In genomic region chr22:49377306-49377705, GRCh38 we compare ENCODE assay signal across 28 cellular contexts.
"Had no signal": no experiment of that assay in that cellular context is flagged by ENCODE, and none has a peak within 500 bp of the region (broad histone marks: within the 10 kb centered on the region; RNA-seq: fewer than 3 reads in every experiment).

No MANE protein-coding gene starts in this region.

- DNase-seq: activated CD4-positive, alpha-beta memory T cell treated with anti-CD3 and anti-CD28 coated beads for 36 hours; activated CD4-positive, alpha-beta T cell treated with anti-CD3 and anti-CD28 coated beads, Interleukin-2, amount 10 ng/mL, durations not matched to agents 24 days and 14 days; activated naive CD4-positive, alpha-beta T cell; activated T-cell treated with anti-CD3 and anti-CD28 coated beads for 4 hours; activated T-cell treated with anti-CD3 and anti-CD28 coated beads, Interleukin-2, amount 50 U/mL, for 72 hours; dermis blood vessel endothelial cell; effector CD4-positive, alpha-beta T cell; esophagus squamous epithelium; foreskin melanocyte; lower lobe of right lung; mesendoderm; mucosa of descending colon; right lobe of liver; SK-N-SH; stimulated activated CD4-positive, alpha-beta T cell treated with anti-CD3 and anti-CD28 coated beads, Interleukin-12 subunit alpha, Interleukin-12 subunit beta, amount 100 ng/mL, for 4 hours; stimulated activated CD4-positive, alpha-beta T cell treated with anti-CD3 and anti-CD28 coated beads, Interleukin-4, amount 100 ng/mL, for 1 hour; substantia nigra; SW 1271; T1000; thyroid gland; WERI-Rb-1 had no signal

- H3K9me3 Mint-ChIP-seq: activated CD4-positive, alpha-beta memory T cell treated with anti-CD3 and anti-CD28 coated beads for 36 hours; activated CD4-positive, alpha-beta T cell treated with anti-CD3 and anti-CD28 coated beads, Interleukin-2, amount 10 ng/mL, durations not matched to agents 24 days and 14 days; activated naive CD4-positive, alpha-beta T cell treated with anti-CD3 and anti-CD28 coated beads, Interleukin-2, amount 50 U/mL, for 72 hours; activated T-cell treated with anti-CD3 and anti-CD28 coated beads, Interleukin-2, amount 50 U/mL, for 72 hours; central memory CD8-positive, alpha-beta T cell; nephron; stimulated activated naive CD8-positive, alpha-beta T cell treated with anti-CD3 and anti-CD28 coated beads, Interleukin-15, Interleukin-2, amounts not matched to agents 100 ng/mL and 50 ng/mL, for 24 hours; T-helper 1 cell treated with Interleukin-12 subunit alpha and Interleukin-12 subunit beta and Interleukin-4 antibody, amounts not matched to agents 30 μg/mL and 1 μg/mL, for 36 hours had no signal

- H3K36me3 Mint-ChIP-seq: activated CD4-positive, alpha-beta memory T cell treated with anti-CD3 and anti-CD28 coated beads for 36 hours; activated naive CD4-positive, alpha-beta T cell treated with anti-CD3 and anti-CD28 coated beads, Interleukin-2, amount 50 U/mL, for 72 hours had no signal

- H3K27ac Mint-ChIP-seq: activated CD4-positive, alpha-beta memory T cell treated with anti-CD3 and anti-CD28 coated beads for 36 hours; activated CD4-positive, alpha-beta T cell treated with anti-CD3 and anti-CD28 coated beads, Interleukin-2, amount 10 ng/mL, durations not matched to agents 24 days and 14 days; activated naive CD4-positive, alpha-beta T cell treated with anti-CD3 and anti-CD28 coated beads, Interleukin-2, amount 50 U/mL, for 72 hours; activated T-cell treated with anti-CD3 and anti-CD28 coated beads, Interleukin-2, amount 50 U/mL, for 72 hours; nephron; progenitor cell of endocrine pancreas; stimulated activated naive CD8-positive, alpha-beta T cell treated with anti-CD3 and anti-CD28 coated beads, Interleukin-15, Interleukin-2, amounts not matched to agents 100 ng/mL and 50 ng/mL, for 24 hours; T-helper 1 cell treated with Interleukin-12 subunit alpha and Interleukin-12 subunit beta and Interleukin-4 antibody, amounts not matched to agents 30 μg/mL and 1 μg/mL, for 36 hours had no signal

- H3K4me3 Mint-ChIP-seq: activated CD4-positive, alpha-beta memory T cell treated with anti-CD3 and anti-CD28 coated beads for 36 hours; activated CD4-positive, alpha-beta T cell treated with anti-CD3 and anti-CD28 coated beads, Interleukin-2, amount 10 ng/mL, durations not matched to agents 24 days and 14 days; activated T-cell treated with anti-CD3 and anti-CD28 coated beads, Interleukin-2, amount 50 U/mL, for 72 hours; central memory CD8-positive, alpha-beta T cell; nephron; stimulated activated naive CD8-positive, alpha-beta T cell treated with anti-CD3 and anti-CD28 coated beads, Interleukin-15, Interleukin-2, amounts not matched to agents 100 ng/mL and 50 ng/mL, for 24 hours; T-helper 1 cell treated with Interleukin-12 subunit alpha and Interleukin-12 subunit beta and Interleukin-4 antibody, amounts not matched to agents 30 μg/mL and 1 μg/mL, for 36 hours had no signal

- H3K4me1 Mint-ChIP-seq: activated CD4-positive, alpha-beta T cell treated with anti-CD3 and anti-CD28 coated beads, Interleukin-2, amount 10 ng/mL, durations not matched to agents 24 days and 14 days; central memory CD8-positive, alpha-beta T cell; nephron had no signal

- ATAC-seq: activated CD4-positive, CD25-positive, alpha-beta regulatory T cell treated with anti-CD3 and anti-CD28 coated beads, Interleukin-2, amount 50 U/mL, for 24 hours; activated naive CD4-positive, alpha-beta T cell treated with anti-CD3 and anti-CD28 coated beads, Interleukin-2, amount 50 U/mL, for 72 hours; activated T-cell treated with anti-CD3 and anti-CD28 coated beads, Interleukin-2, amount 50 U/mL, for 72 hours; lower lobe of right lung; mucosa of descending colon; right lobe of liver had no signal
